Comparison of ENCODE assay signal across 16 cellular contexts in the genomic region with DNA sequence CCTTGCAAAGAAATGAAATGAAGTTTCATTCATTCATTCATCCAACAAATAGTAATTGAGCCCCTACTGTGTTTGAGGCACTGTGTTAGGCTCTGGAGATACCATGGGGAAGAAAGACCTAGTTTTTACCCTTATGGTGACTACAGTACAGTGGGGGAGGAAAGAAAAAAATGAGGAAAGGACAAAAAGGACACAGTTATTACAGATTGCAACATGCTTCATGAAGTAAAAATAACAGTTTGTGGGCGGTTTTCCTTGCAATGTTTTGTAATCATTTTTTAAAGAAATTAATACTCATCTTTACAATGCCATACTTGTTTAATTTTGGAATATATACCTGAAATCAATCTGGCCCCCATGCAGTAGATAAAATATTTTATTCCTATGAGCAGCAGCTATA.
"Had no signal": no experiment of that assay in that cellular context is flagged by ENCODE, and none has a peak within 500 bp of the region (broad histone marks: within the 10 kb centered on the region; RNA-seq: fewer than 3 reads in every experiment).

No MANE protein-coding gene starts in this region.

- H3K27me3 ChIP-seq: left lung, spleen, transverse colon had no signal

- H3K4me1 ChIP-seq: transverse colon had no signal

- H3K36me3 ChIP-seq: left lung, spleen, transverse colon had no signal

- H3K27ac ChIP-seq: left lung, spleen had no signal

- DNase-seq: activated CD4-positive, alpha-beta T cell treated with anti-CD3 and anti-CD28 coated beads for 48 hours; activated naive CD4-positive, alpha-beta T cell treated with anti-CD3 and anti-CD28 coated beads for 36 hours; central memory CD4-positive, alpha-beta T cell; cortex of kidney; effector memory CD4-positive, alpha-beta T cell; islet precursor cell; left lung; mesendoderm; occipital lobe; right cardiac atrium; spleen; stimulated activated CD4-positive, alpha-beta T cell treated with anti-CD3 and anti-CD28 coated beads, Interleukin-1b, Interleukin-23, amount 100 ng/mL, for 48 hours; T-cell; T1000; transverse colon had no signal

- ATAC-seq: left lung; right cardiac atrium; stimulated activated memory B cell treated with anti-CD40 and anti-IgM and Interleukin-4, amounts not matched to agents 10 μg/mL and 1 μg/mL and 100 μg/mL, for 72 hours; T-cell had no signal

- H3K9me3 ChIP-seq: left lung, spleen, transverse colon had no signal

- H3K4me3 ChIP-seq: left lung, spleen, transverse colon had no signal
